Comparison of ENCODE assay signal across 8 cellular contexts in the genomic region with DNA sequence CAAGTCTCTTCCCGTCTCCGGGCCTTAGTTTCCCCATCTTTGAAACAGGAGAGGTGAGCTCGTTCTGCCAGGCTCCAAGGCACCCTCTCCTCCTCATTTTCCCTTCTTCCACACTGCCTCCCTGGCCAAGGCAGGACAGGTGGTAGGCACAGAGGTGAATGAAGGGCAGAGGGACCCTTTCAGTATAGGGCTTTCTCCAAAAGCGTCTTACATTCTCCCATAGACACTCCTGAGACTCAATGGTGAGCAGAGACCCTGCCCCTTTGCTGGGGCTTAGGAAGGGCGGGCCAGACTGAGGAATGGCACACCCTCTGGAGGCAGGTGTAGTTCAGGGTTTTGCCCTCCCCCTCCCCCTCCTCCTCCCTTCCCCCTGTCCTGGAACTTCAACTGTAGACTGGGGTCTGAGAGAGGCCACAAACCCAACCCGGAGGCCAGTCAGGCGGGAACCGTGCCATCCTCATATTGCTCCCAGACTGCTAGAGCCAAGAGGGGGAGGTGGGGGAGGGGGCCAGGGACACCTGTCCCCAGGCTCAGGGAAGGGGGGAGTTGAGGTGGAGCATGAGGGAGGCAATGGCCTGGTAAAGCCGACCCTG. TPM values are rescaled to one million over a fixed set of nuclear protein-coding genes. Genes with fewer than 3 reads are reported as not detected.
DNase-seq lines count a peak whose midpoint lies in the region; ATAC-seq and TF ChIP-seq lines count a peak whose summit lies in the region.

No MANE protein-coding gene starts in this region.

- DNase-seq in NCI-H2107 treated with DMSO at 0.1 percent for 48 hours (lab: John Stamatoyannopoulos, UW; ENCODE audit: unreplicated experiment): peak; percentile 43
- DNase-seq in NCI-H2107 (lab: John Stamatoyannopoulos, UW): no peak
- DNase-seq in RWPE1 (ENCODE audit: low spot score): no peak
- DNase-seq in right cardiac atrium: peak in 2 of 3 donors; percentile 68 to 70
- DNase-seq in omental fat pad (ENCODE audit: low spot score): no peak

- peak overlapping the region; percentile 99 for H3K27ac ChIP-seq in RWPE1
- peak overlapping the region; percentile 61 for H3K27ac ChIP-seq in right cardiac atrium (ENCODE audit: low read length)
- peak overlapping the region; percentile 87 for H3K27ac ChIP-seq in stomach smooth muscle (ENCODE audit: low read length)

- H3K9ac ChIP-seq in stomach smooth muscle (ENCODE audit: low read length in 2 of 2): peak overlapping the region; percentile 82 to 89

- H3K9me3 ChIP-seq in right cardiac atrium (ENCODE audit: control insufficient read depth, low read length) (no peaks in the 10 kb centered on the region), stomach smooth muscle (ENCODE audit: control insufficient read depth in 2 of 2, low read length in 2 of 2) (no peaks in the 10 kb centered on the region)

- ATAC-seq in right cardiac atrium: no peak
- no peak for ATAC-seq in omental fat pad (ENCODE audit: low FRiP score)
- ATAC-seq in GM18498 (IDR thresholded peaks at IDR 0.05; ENCODE audit: unreplicated experiment): no peak
- ATAC-seq in activated CD4-positive, CD25-positive, alpha-beta regulatory T cell treated with anti-CD3 and anti-CD28 coated beads, Interleukin-2, amount 50 U/mL, for 24 hours: no peak

- peak overlapping the region; percentile 47 for H3K4me3 ChIP-seq in right cardiac atrium (ENCODE audit: low read length)
- H3K4me3 ChIP-seq in stomach smooth muscle (ENCODE audit: low read length in 2 of 2): peak overlapping the region; percentile 92 to 96

- peaks cover 22 to 26% of the 10 kb centered on the region in 2 donors for H3K36me3 ChIP-seq in stomach smooth muscle (ENCODE audit: control insufficient read depth in 2 of 2, insufficient read depth in 2 of 2, low read length in 2 of 2)

- TF ChIP-seq CTCF in RWPE1 (conservative IDR thresholded peaks at IDR 0.05; ENCODE audit: low read depth) (no peak), omental fat pad (IDR thresholded peaks at IDR 0.05) (no peak)

- intact Hi-C loops in right cardiac atrium (cut with DNase I): loop anchor here in 3 of 4 donors (5.0 to 10.0 kb wide), 3 partner anchors 68 to 98 kb away; a partner anchor contains a TSS

- CTCF ChIA-PET in RWPE1 (lab: Yijun Ruan, JAX): interaction anchor here (0.6 to 5.7 kb wide), 5 partner anchors 13 to 104 kb away, joined by 3 to 22 read pairs (median 8); no protein-coding TSS in a partner anchor

- H3K27me3 ChIP-seq in right cardiac atrium (ENCODE audit: control insufficient read depth, insufficient read depth) (no peaks in the 10 kb centered on the region), stomach smooth muscle (ENCODE audit: control insufficient read depth in 1 of 2, insufficient read depth in 2 of 2, low read length in 2 of 2) (no peaks in the 10 kb centered on the region)

- peaks cover 5% of the 10 kb centered on the region for H3K4me1 ChIP-seq in right cardiac atrium (ENCODE audit: control insufficient read depth, insufficient read depth, low read length)
- peaks cover 50% of the 10 kb centered on the region for H3K4me1 ChIP-seq in stomach smooth muscle (ENCODE audit: control insufficient read depth, insufficient read depth, low read length)

- POLR2A ChIA-PET in RWPE1 (lab: Yijun Ruan, JAX; ENCODE audit: low non-redundant PET): interaction anchor here (0.8 kb wide), 1 partner anchor 11 kb away, joined by 3 read pairs; no protein-coding TSS in a partner anchor

- WGBS in right cardiac atrium: 30% methylated on average over 9 of the region's 9 CpGs

RNA-seq across cellular contexts. Expression of a gene that starts 1.9 kb away (rescaled TPM):
- 10 to 100 TPM; 14.4 to 30.8 (median 23.9) TPM for total RNA-seq in right cardiac atrium
- 23.0 TPM for polyA plus RNA-seq in right cardiac atrium
- total RNA-seq in omental fat pad: 10 to 100 TPM in 3 of 4 donors, 1 to 10 TPM in 1; 3.8 to 29.6 (median 12.1) TPM

RNA-seq across cellular contexts. Expression of a gene that starts 6.8 kb away (rescaled TPM):
- total RNA-seq in right cardiac atrium (1 to 10 TPM; 1.8 to 2.9 (median 2.5) TPM), omental fat pad (1 to 10 TPM in 3 of 4 donors, not detected in 1; 1.3 to 3.0 (median 1.9) TPM)
- polyA plus RNA-seq in right cardiac atrium: 2.6 TPM

RNA-seq across cellular contexts. Expression of a gene that starts 7.5 kb away (rescaled TPM):
- total RNA-seq in right cardiac atrium (1 to 10 TPM; 4.6 to 9.9 (median 7.1) TPM), omental fat pad (1 to 10 TPM; 1.8 to 9.0 (median 4.2) TPM)
- 4.6 TPM for polyA plus RNA-seq in right cardiac atrium

RNA-seq across cellular contexts. Expression of a gene that starts 15.8 kb away (rescaled TPM):
- total RNA-seq in right cardiac atrium: 10 to 100 TPM; 11.6 to 21.3 (median 18.4) TPM
- 19.8 TPM for polyA plus RNA-seq in right cardiac atrium
- total RNA-seq in omental fat pad: 10 to 100 TPM; 16.5 to 27.9 (median 20.0) TPM

Comparison
In these comparisons a context has a peak if more than half of its experiments do, and no peak if none do; other contexts are left out.
1. DNase-seq: peak in NCI-H2107 treated with DMSO at 0.1 percent for 48 hours (single experiment) and right cardiac atrium (2 of 3); none in NCI-H2107 (single experiment), RWPE1 (single experiment) and omental fat pad (single experiment).
2. Peak in every context shown above with its lines, with median percentiles within 50 percentile points of each other: H3K27ac ChIP-seq.